ENCODE assay signal across 10 cellular contexts in the genomic region with DNA sequence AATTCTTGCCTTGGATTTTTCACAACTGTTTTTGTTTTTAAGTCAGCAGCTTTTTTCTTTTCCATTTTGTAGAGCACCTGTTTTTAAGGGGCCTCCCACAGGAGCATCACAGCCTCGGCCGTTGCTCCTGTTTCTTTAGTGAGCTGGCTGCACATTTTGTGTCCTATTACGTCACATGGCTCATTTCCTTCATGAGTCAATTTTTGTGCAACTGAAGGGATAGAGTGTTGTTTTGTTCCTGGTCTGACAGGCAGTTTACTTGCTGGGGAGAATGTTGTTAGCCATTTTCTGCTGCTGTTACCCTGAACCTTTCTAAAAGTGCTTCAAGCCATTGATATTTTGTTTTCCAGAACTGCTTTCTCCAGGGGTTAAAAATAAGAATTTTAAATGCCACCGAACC. TPM values are rescaled to one million over a fixed set of nuclear protein-coding genes. Genes with fewer than 3 reads are reported as not detected.
DNase-seq lines count a peak whose midpoint lies in the region; ATAC-seq, FAIRE-seq and TF ChIP-seq lines count a peak whose summit lies in the region.
"Had no signal": no experiment of that assay in that cellular context is flagged by ENCODE, and none has a peak within 500 bp of the region (broad histone marks: within the 10 kb centered on the region; RNA-seq: fewer than 3 reads in every experiment).

No MANE protein-coding gene starts in this region.

- H4K5ac ChIP-seq in H9 (ENCODE audit: insufficient read length, low read depth, low read length) = no peak overlapping the region

- H4K91ac ChIP-seq in H9 (ENCODE audit: insufficient read length, low read depth, low read length) = no peak overlapping the region

- no peak overlapping the region for H2BK15ac ChIP-seq in H9 (ENCODE audit: low read depth, low read length)

- 69 to 83% methylated on average over 4 of the region's 4 CpGs for WGBS in upper lobe of left lung, 2 donors
- WGBS in H9 (ENCODE audit: extremely low coverage, insufficient read length, low lambda C conversion rate) = no CpG with 5 or more reads among the region's 4 CpGs

- no peaks in the 10 kb centered on the region for H3K79me2 ChIP-seq in H9 (ENCODE audit: insufficient read depth, low read length)

- no peaks in the 10 kb centered on the region for H3K27me3 Mint-ChIP-seq in activated T-cell treated with anti-CD3 and anti-CD28 coated beads, Interleukin-2, amount 50 U/mL, for 24 hours
- no peaks in the 10 kb centered on the region for H3K27me3 Mint-ChIP-seq in activated T-cell treated with anti-CD3 and anti-CD28 coated beads, Interleukin-2, amount 50 U/mL, for 4 hours (ENCODE audit: low read depth)
- no peaks in the 10 kb centered on the region for H3K27me3 Mint-ChIP-seq in H9 (ENCODE audit: low read depth)
- H3K27me3 Mint-ChIP-seq: B cell had no signal

- no peak overlapping the region for H3K14ac ChIP-seq in H9 (ENCODE audit: insufficient read depth, low read length)

- H4K20me1 ChIP-seq in H9 (ENCODE audit: control insufficient read depth, insufficient read depth, insufficient read length) = no peaks in the 10 kb centered on the region

- peak overlapping the region; percentile 2 to 26 for H3K27ac ChIP-seq in right atrium auricular region
- peak overlapping the region in 3 of 4 donors; percentile 58 to 79 (median 77) for H3K27ac ChIP-seq in upper lobe of left lung
- no peak overlapping the region for H3K27ac ChIP-seq in H9 (ENCODE audit: insufficient read length, low read depth, low read length)

- no peaks in the 10 kb centered on the region for H3K4me1 Mint-ChIP-seq in activated T-cell treated with anti-CD3 and anti-CD28 coated beads, Interleukin-2, amount 50 U/mL, for 24 hours (ENCODE audit: low read depth)
- no peaks in the 10 kb centered on the region for H3K4me1 Mint-ChIP-seq in activated T-cell treated with anti-CD3 and anti-CD28 coated beads, Interleukin-2, amount 50 U/mL, for 4 hours (ENCODE audit: low read depth)
- H3K4me1 Mint-ChIP-seq in H9 = no peaks in the 10 kb centered on the region
- H3K4me1 Mint-ChIP-seq: B cell had no signal

- no peak overlapping the region for H2AK5ac ChIP-seq in H9 (ENCODE audit: insufficient read length, low read length)

- H3T11ph ChIP-seq in H9 (ENCODE audit: low read length) = no peak overlapping the region

- H3K9me3 Mint-ChIP-seq in activated T-cell treated with anti-CD3 and anti-CD28 coated beads, Interleukin-2, amount 50 U/mL, for 24 hours = no peaks in the 10 kb centered on the region
- no peaks in the 10 kb centered on the region for H3K9me3 Mint-ChIP-seq in activated T-cell treated with anti-CD3 and anti-CD28 coated beads, Interleukin-2, amount 50 U/mL, for 4 hours
- no peaks in the 10 kb centered on the region; a peak in 1 of 5 replicates for H3K9me3 Mint-ChIP-seq in H9

- no peak overlapping the region for H3K56ac ChIP-seq in H9 (ENCODE audit: insufficient read length, low read depth, low read length)

- no peak overlapping the region for H3K4me3 ChIP-seq in right atrium auricular region
- H3K4me3 ChIP-seq in upper lobe of left lung = no peak overlapping the region

- H3K4me3 Mint-ChIP-seq in activated T-cell treated with anti-CD3 and anti-CD28 coated beads, Interleukin-2, amount 50 U/mL, for 24 hours = no peak overlapping the region
- H3K4me3 Mint-ChIP-seq in activated T-cell treated with anti-CD3 and anti-CD28 coated beads, Interleukin-2, amount 50 U/mL, for 4 hours = no peak overlapping the region
- no peak overlapping the region for H3K4me3 Mint-ChIP-seq in H9
- H3K4me3 Mint-ChIP-seq: B cell had no signal

- TF ChIP-seq EP300 in upper lobe of left lung (IDR thresholded peaks at IDR 0.05) = no peak

- H2BK12ac ChIP-seq in H9 (ENCODE audit: insufficient read length, low read depth, low read length) = no peak overlapping the region

- H3K9me3 ChIP-seq in right atrium auricular region = no peaks in the 10 kb centered on the region
- no peaks in the 10 kb centered on the region for H3K9me3 ChIP-seq in upper lobe of left lung
- no peaks in the 10 kb centered on the region for H3K9me3 ChIP-seq in H9 (ENCODE audit: control insufficient read depth, low read depth, low read length)

- H3K36me3 ChIP-seq in right atrium auricular region (peaks cover 46% of the 10 kb centered on the region), upper lobe of left lung (peaks cover 18 to 89% (median 67%) of the 10 kb centered on the region in 4 donors)

- DNase-seq in activated T-cell treated with anti-CD3 and anti-CD28 coated beads, Interleukin-2, amount 50 U/mL, for 24 hours = no peak
- no peak for DNase-seq in activated T-cell treated with anti-CD3 and anti-CD28 coated beads, Interleukin-2, amount 50 U/mL, for 4 hours
- peak; percentile 97 for DNase-seq in amniotic epithelial cell (ENCODE audit: low read depth)
- DNase-seq in right atrium auricular region (ENCODE audit: low spot score) = peak; percentile 71
- DNase-seq in upper lobe of left lung = no peak
- DNase-seq in H9 = no peak
- DNase-seq in RCC 7860 (ENCODE audit: low spot score) = no peak

- no peak for TF ChIP-seq POLR2A in upper lobe of left lung (IDR thresholded peaks at IDR 0.05)

- H3K9ac ChIP-seq in H9 (ENCODE audit: extremely low read depth, insufficient read length, low read length) = no peak overlapping the region

- peak overlapping the region; percentile 68 for H3K27ac Mint-ChIP-seq in activated T-cell treated with anti-CD3 and anti-CD28 coated beads, Interleukin-2, amount 50 U/mL, for 24 hours
- H3K27ac Mint-ChIP-seq in H9 = peak overlapping the region in 1 of 3 experiments; percentile 32; a peak in 2 of 7 replicates
- H3K27ac Mint-ChIP-seq: B cell had no signal

- FAIRE-seq in RCC 7860 (lab: Jason Lieb, UNC) = no peak
- FAIRE-seq: GM18507 had no signal

- no peak overlapping the region for H3K23ac ChIP-seq in H9 (ENCODE audit: insufficient read length, low read depth, low read length)

- H3K23me2 ChIP-seq in H9 (ENCODE audit: insufficient read length, low read depth, low read length, poor library complexity, severe bottlenecking) = no peaks in the 10 kb centered on the region

- no peaks in the 10 kb centered on the region for H3K79me1 ChIP-seq in H9 (ENCODE audit: insufficient read depth, low read depth, low read length, poor library complexity, severe bottlenecking)

- H4K8ac ChIP-seq in H9 (replicated peaks; ENCODE audit: insufficient read length, low read depth, low read length) = no peak overlapping the region

- H3K4me1 ChIP-seq in right atrium auricular region (peaks cover 0 to 6% of the 10 kb centered on the region in 2 donors), upper lobe of left lung (no peaks in the 10 kb centered on the region), H9 (ENCODE audit: insufficient read depth, low read length) (no peaks in the 10 kb centered on the region)

- H2AFZ ChIP-seq in H9 (ENCODE audit: low read length) = no peak overlapping the region

- ATAC-seq in activated T-cell treated with anti-CD3 and anti-CD28 coated beads, Interleukin-2, amount 50 U/mL, for 4 hours = no peak
- ATAC-seq in upper lobe of left lung (ENCODE audit: low FRiP score in 2 of 2) (peak in 1 of 2 donors; percentile 70), HG03442 (IDR thresholded peaks at IDR 0.05; ENCODE audit: unreplicated experiment) (no peak)

- H3K4ac ChIP-seq in H9 (ENCODE audit: low read depth, low read length) = no peak overlapping the region

- no peaks in the 10 kb centered on the region for H3K27me3 ChIP-seq in right atrium auricular region
- H3K27me3 ChIP-seq in upper lobe of left lung = no peaks in the 10 kb centered on the region
- H3K27me3 ChIP-seq in H9 (ENCODE audit: insufficient read depth, low read length) = no peaks in the 10 kb centered on the region

- no peak overlapping the region for H2BK20ac ChIP-seq in H9 (ENCODE audit: low read depth, low read length, poor library complexity, severe bottlenecking)

- peaks cover 95% of the 10 kb centered on the region for H3K36me3 Mint-ChIP-seq in activated T-cell treated with anti-CD3 and anti-CD28 coated beads, Interleukin-2, amount 50 U/mL, for 24 hours (ENCODE audit: low read depth)
- H3K36me3 Mint-ChIP-seq in activated T-cell treated with anti-CD3 and anti-CD28 coated beads, Interleukin-2, amount 50 U/mL, for 4 hours (ENCODE audit: insufficient read depth) = peaks cover 48% of the 10 kb centered on the region
- H3K36me3 Mint-ChIP-seq in H9 (ENCODE audit: insufficient read depth in 1 of 3, low read depth in 3 of 3) = peaks cover 59 to 94% (median 81%) of the 10 kb centered on the region in 3 experiments

- no peak overlapping the region for H3K4me2 ChIP-seq in H9 (ENCODE audit: insufficient read depth, insufficient read length, low read length)

- no peak overlapping the region for H2BK5ac ChIP-seq in H9 (ENCODE audit: insufficient read length, low read length)

- no peak for TF ChIP-seq CTCF in right atrium auricular region (IDR thresholded peaks at IDR 0.05)
- TF ChIP-seq CTCF in upper lobe of left lung (IDR thresholded peaks at IDR 0.05) = no peak
- TF ChIP-seq CTCF in H9 (conservative IDR thresholded peaks at IDR 0.05) = no peak

- H3K18ac ChIP-seq in H9 (ENCODE audit: insufficient read length, low read depth, low read length) = no peak overlapping the region

- no peak overlapping the region for H2BK120ac ChIP-seq in H9 (ENCODE audit: low read depth, low read length, poor library complexity, severe bottlenecking)

RNA-seq across cellular contexts. Expression of gene CRISPLD2, which starts 45.0 kb away (rescaled TPM):
- total RNA-seq in activated T-cell treated with anti-CD3 and anti-CD28 coated beads, Interleukin-2, amount 50 U/mL, for 4 hours = under 1 TPM; 0.11 to 0.57 (median 0.46) TPM
- total RNA-seq in right atrium auricular region (10 to 100 TPM; 58.4 to 76.4 TPM), upper lobe of left lung (100 to 1,000 TPM in 1 of 6 donors, 10 to 100 TPM in 5; 30.2 to 109 (median 80.8) TPM), H9 (2021) (2.1 and 2.3 TPM in 2 replicates)

Comparison
In these comparisons a context has a peak if more than half of its experiments do, and no peak if none do; other contexts are left out.
1. DNase-seq: peak in amniotic epithelial cell (single experiment) and right atrium auricular region (single experiment); none in activated T-cell treated with anti-CD3 and anti-CD28 coated beads, Interleukin-2, amount 50 U/mL, for 24 hours (single experiment), activated T-cell treated with anti-CD3 and anti-CD28 coated beads, Interleukin-2, amount 50 U/mL, for 4 hours (single experiment), upper lobe of left lung (0 of 2), H9 (single experiment) and RCC 7860 (single experiment).